12 cellular contexts compared by ENCODE assay signal in genomic region chr4:72286185-72286584, GRCh38.
A peak's percentile ranks its signal among the peaks of the same experiment; 100 is the strongest.
DNase-seq lines count a peak whose midpoint lies in the region; ATAC-seq and TF ChIP-seq lines count a peak whose summit lies in the region.
"Had no signal": no experiment of that assay in that cellular context is flagged by ENCODE, and none has a peak within 500 bp of the region (broad histone marks: within the 10 kb centered on the region; RNA-seq: fewer than 3 reads in every experiment).

No MANE protein-coding gene starts in this region.

- no peaks in the 10 kb centered on the region for H3K9me3 Mint-ChIP-seq in endodermal cell

- DNase-seq in NCI-H1417 (lab: John Stamatoyannopoulos, UW) = peak in 2 of 3 experiments; percentile 5 to 42
- no peak for DNase-seq in NCI-H1417 treated with DMSO at 0.1 percent for 48 hours (lab: John Stamatoyannopoulos, UW)
- DNase-seq in NCI-H460 (ENCODE audit: extremely low read depth, low read depth) = peak; percentile 18
- DNase-seq in endodermal cell = no peak
- peak; percentile 19 for DNase-seq in pons (ENCODE audit: low spot score)
- DNase-seq in islet precursor cell = no peak
- DNase-seq: activated CD4-positive, alpha-beta T cell treated with anti-CD3 and anti-CD28 coated beads for 48 hours; NCI-H187; stimulated activated CD4-positive, alpha-beta T cell treated with anti-CD3 and anti-CD28 coated beads, Interleukin-4, amount 100 ng/mL, for 1 hour; uterus had no signal

- H3K4me1 ChIP-seq in endodermal cell (ENCODE audit: control insufficient read depth, insufficient read depth, low read length) = no peaks in the 10 kb centered on the region
- H3K4me1 ChIP-seq: uterus had no signal

- no peak overlapping the region for H3K27ac ChIP-seq in endodermal cell (ENCODE audit: low read depth, low read length)
- H3K27ac ChIP-seq: uterus had no signal

- no peaks in the 10 kb centered on the region for H3K9me3 ChIP-seq in endodermal cell (ENCODE audit: control insufficient read depth, low read length)
- H3K9me3 ChIP-seq: uterus had no signal

- H3K4me3 ChIP-seq in endodermal cell (ENCODE audit: low read length) = no peak overlapping the region
- H3K4me3 ChIP-seq: uterus had no signal

- H3K36me3 Mint-ChIP-seq in endodermal cell (ENCODE audit: low read depth) = peaks cover 4% of the 10 kb centered on the region

- H3K9ac ChIP-seq in endodermal cell (ENCODE audit: extremely low read depth, low read length, poor library complexity, severe bottlenecking) = no peak overlapping the region

- no peaks in the 10 kb centered on the region for H3K27me3 ChIP-seq in endodermal cell (ENCODE audit: control insufficient read depth, insufficient read depth, low read length, poor library complexity, severe bottlenecking)
- H3K27me3 ChIP-seq: uterus had no signal

- no peaks in the 10 kb centered on the region for H3K4me1 Mint-ChIP-seq in endodermal cell

- TF ChIP-seq POLR2A in GM18505 (IDR thresholded peaks at IDR 0.05; ENCODE audit: borderline replicate concordance, extremely low read depth, insufficient read depth, insufficient read length) = no peak

- H3K27ac Mint-ChIP-seq in endodermal cell = no peak overlapping the region

- peak; percentile 59 for TF ChIP-seq CTCF in endodermal cell (conservative IDR thresholded peaks at IDR 0.05)

- H3K4me3 Mint-ChIP-seq in endodermal cell = no peak overlapping the region

- WGBS in endodermal cell (ENCODE audit: insufficient coverage in 1 of 2, insufficient read length in 1 of 2), 2 experiments = 100% methylated on average over 1 of the region's 1 CpG; no CpG with 5 or more reads in 1 of the 2 experiments

- ATAC-seq in GM18505 (IDR thresholded peaks at IDR 0.05; ENCODE audit: unreplicated experiment) = no peak
- no peak for ATAC-seq in GM18502 (IDR thresholded peaks at IDR 0.05; ENCODE audit: poor library complexity, unreplicated experiment)

- no peaks in the 10 kb centered on the region for H3K36me3 ChIP-seq in endodermal cell (ENCODE audit: control insufficient read depth, insufficient read depth, low read length)
- H3K36me3 ChIP-seq: uterus had no signal

- H3K27me3 Mint-ChIP-seq in endodermal cell (ENCODE audit: insufficient read depth) = no peaks in the 10 kb centered on the region

Comparison
In these comparisons a context has a peak if more than half of its experiments do, and no peak if none do; other contexts are left out.
1. DNase-seq: peak in NCI-H1417 (2 of 3), NCI-H460 (single experiment) and pons (single experiment); none in NCI-H1417 treated with DMSO at 0.1 percent for 48 hours (single experiment), endodermal cell (single experiment) and islet precursor cell (single experiment).